ENCODE assay signal across 2 cellular contexts in genomic region chr7:99730262-99730810, GRCh38.
TF ChIP-seq lines count a peak whose summit lies in the region.

No MANE protein-coding gene starts in this region.

TF ChIP-seq in K562, 482 proteins besides CTCF, POLR2A, EP300 and RAD21:
- TF ChIP-seq HDAC1 (IDR thresholded peaks at IDR 0.05) (no peak), SMARCA5 (IDR thresholded peaks at IDR 0.05) (no peak), MAFG (tag; conservative IDR thresholded peaks at IDR 0.05) (0 out of 2 replicates have a peak, but pooled peaks have one; percentile 15), ZNF518B (CRISPR knock-in tag; IDR thresholded peaks at IDR 0.05) (no peak), ZNF639 (CRISPR knock-in tag; conservative IDR thresholded peaks at IDR 0.05 in 1 of 2, IDR thresholded peaks at IDR 0.05 in 1 of 2) (no peak), MAX (CRISPR knock-in tag; IDR thresholded peaks at IDR 0.05) (no peak), ZNF583 (CRISPR knock-in tag; IDR thresholded peaks at IDR 0.05) (no peak)
TF ChIP-seq in K562: peak in this region for 1.

TF ChIP-seq in HepG2, 621 proteins besides CTCF, POLR2A, EP300 and RAD21:
- 0 out of 2 replicates have a peak, but pooled peaks have one; percentile 18 for TF ChIP-seq ZNF7 (CRISPR knock-in tag; IDR thresholded peaks at IDR 0.05)
- no peak for TF ChIP-seq BCLAF1 (IDR thresholded peaks at IDR 0.05)
